ENCODE assay signal across 1 cellular context in genomic region chr5:72452515-72453259, GRCh38.
TF ChIP-seq lines count a peak whose summit lies in the region.

No MANE protein-coding gene starts in this region.

TF ChIP-seq in GM23338, 12 proteins besides CTCF, POLR2A, EP300 and RAD21 (continued from another document):
- TF ChIP-seq ZNF462 (CRISPR knock-in tag; IDR thresholded peaks at IDR 0.05) (no peak), NANOG (IDR thresholded peaks at IDR 0.05; ENCODE audit: borderline replicate concordance) (no peak), REST (IDR thresholded peaks at IDR 0.05; ENCODE audit: unreplicated experiment) (no peak), ZNF114 (CRISPR knock-in tag; IDR thresholded peaks at IDR 0.05) (no peak), POLR2AphosphoS5 (IDR thresholded peaks at IDR 0.05; ENCODE audit: low read depth) (no peak)
